In genomic region chr20:38338849-38339520, GRCh38 we compare ENCODE assay signal across 11 cellular contexts. TPM values are rescaled to one million over a fixed set of nuclear protein-coding genes. Genes with fewer than 3 reads are reported as not detected.
DNase-seq lines count a peak whose midpoint lies in the region; ATAC-seq and TF ChIP-seq lines count a peak whose summit lies in the region.
"Had no signal": no experiment of that assay in that cellular context is flagged by ENCODE, and none has a peak within 500 bp of the region (broad histone marks: within the 10 kb centered on the region; RNA-seq: fewer than 3 reads in every experiment).

No MANE protein-coding gene starts in this region.

- H3K9ac ChIP-seq in PC-3 (ENCODE audit: low read length) (no peak overlapping the region), fibroblast of lung (ENCODE audit: insufficient read depth, low read length) (no peak overlapping the region)

- POLR2A ChIA-PET in PC-3 (lab: Charles Lee; ENCODE audit: unreplicated experiment): no interaction called here

- H3K9me3 Mint-ChIP-seq in nephron progenitor cell: peaks cover 8% of the 10 kb centered on the region

- H3K27me3 ChIP-seq in PC-3 (ENCODE audit: low read length): no peaks in the 10 kb centered on the region
- H3K27me3 ChIP-seq in fibroblast of lung (ENCODE audit: control insufficient read depth, insufficient read depth, low read length): peaks cover 8% of the 10 kb centered on the region

- TF ChIP-seq CTCF in PC-3 (conservative IDR thresholded peaks at IDR 0.05; ENCODE audit: low read depth, low read length) (peak; percentile 57), fibroblast of lung (conservative IDR thresholded peaks at IDR 0.05 in 1 of 2, IDR thresholded peaks at IDR 0.05 in 1 of 2; ENCODE audit: low read depth in 1 of 2, low read length in 2 of 2) (peak; percentile 10 to 22), nephron progenitor cell (IDR thresholded peaks at IDR 0.05) (peak; percentile 11)

- H2AFZ ChIP-seq in PC-3 (ENCODE audit: low read length) (no peak overlapping the region), fibroblast of lung (ENCODE audit: low read length) (no peak overlapping the region)

- H3K4me2 ChIP-seq in PC-3 (ENCODE audit: low read length) (no peak overlapping the region), fibroblast of lung (ENCODE audit: extremely low read depth, insufficient read depth, low read length) (no peak overlapping the region)

- H3K27ac ChIP-seq in PC-3 (ENCODE audit: low read length) (no peak overlapping the region), fibroblast of lung (ENCODE audit: insufficient read depth, low read length) (no peak overlapping the region)

- no TSS peak for BruUV-seq in PC-3 (replicated peaks; lab: Mats Ljungman, UMichigan)

- H4K20me1 ChIP-seq in PC-3 (ENCODE audit: low read length) (no peaks in the 10 kb centered on the region), fibroblast of lung (ENCODE audit: control insufficient read depth, extremely low read depth, insufficient read depth, low read length) (no peaks in the 10 kb centered on the region)

- DNase-seq in HPDE6-E6E7 (ENCODE audit: extremely low spot score) (peak; percentile 64), PC-3 (peak; percentile 59), fibroblast of lung (ENCODE audit: low read depth in 2 of 2) (peak in 1 of 2 donors; percentile 21), nephron progenitor cell (no peak), C1 segment of cervical spinal cord (lab: John Stamatoyannopoulos, UW) (no peak)
- DNase-seq: activated CD8-positive, alpha-beta T cell treated with anti-CD3 and anti-CD28 coated beads for 36 hours; GF-D8 had no signal

- H3K4me3 ChIP-seq in PC-3 (ENCODE audit: low read length) (no peak overlapping the region), fibroblast of lung (replicated peaks in 1 of 4; ENCODE audit: control extremely low read depth in 1 of 4, insufficient read depth in 1 of 4, low read depth in 3 of 4, low read length in 4 of 4) (no peak overlapping the region)

- intact Hi-C loops in PC-3 (cut with micrococcal nuclease): loop anchor here (1.0 kb wide), 1 partner anchor 69 kb away; no protein-coding TSS in a partner anchor

- H3K36me3 ChIP-seq in PC-3 (ENCODE audit: low read depth, low read length): no peaks in the 10 kb centered on the region
- no peaks in the 10 kb centered on the region for H3K36me3 ChIP-seq in fibroblast of lung (ENCODE audit: control insufficient read depth, insufficient read depth, low read length)

- no peaks in the 10 kb centered on the region for H3K9me2 ChIP-seq in PC-3 (replicated peaks; ENCODE audit: low read length)

- CTCF ChIA-PET in PC-3 (lab: Charles Lee): interaction anchor here (1.5 kb wide), 1 partner anchor 70 kb away, joined by 9 read pairs; no protein-coding TSS in a partner anchor

- no peaks in the 10 kb centered on the region for H3K79me2 ChIP-seq in PC-3 (ENCODE audit: low read length)
- no peaks in the 10 kb centered on the region for H3K79me2 ChIP-seq in fibroblast of lung (ENCODE audit: control insufficient read depth, insufficient read depth, low read length)

- H3F3A ChIP-seq in PC-3 (ENCODE audit: low read length, unreplicated experiment): no peaks in the 10 kb centered on the region

- H3K4me1 Mint-ChIP-seq in nephron progenitor cell: peaks cover 36% of the 10 kb centered on the region

- H3K9me3 ChIP-seq in PC-3 (ENCODE audit: low read length) (peaks cover 4% of the 10 kb centered on the region; the same call in 1 of the 2 replicates), fibroblast of lung (ENCODE audit: control insufficient read depth, insufficient read depth, low read depth, low read length) (no peaks in the 10 kb centered on the region)

- H3K4me1 ChIP-seq in PC-3 (ENCODE audit: insufficient read depth, low read length) (no peaks in the 10 kb centered on the region), fibroblast of lung (ENCODE audit: control insufficient read depth, extremely low read depth, insufficient read depth, low read length) (no peaks in the 10 kb centered on the region)

- H3K27me3 Mint-ChIP-seq in nephron progenitor cell (ENCODE audit: low read depth, poor library complexity): peaks cover 10% of the 10 kb centered on the region

- no peak overlapping the region for H3K27ac Mint-ChIP-seq in nephron progenitor cell
- H3K27ac Mint-ChIP-seq: activated CD8-positive, alpha-beta T cell treated with anti-CD3 and anti-CD28 coated beads for 36 hours had no signal

- ATAC-seq in PC-3 (peak; percentile 55; the same call in 1 of the 2 replicates), GM21737 (IDR thresholded peaks at IDR 0.05; ENCODE audit: unreplicated experiment) (no peak), HG03442 (IDR thresholded peaks at IDR 0.05; ENCODE audit: unreplicated experiment) (no peak), HG02970 (IDR thresholded peaks at IDR 0.05; ENCODE audit: low FRiP score, unreplicated experiment) (no peak)
- ATAC-seq: activated CD8-positive, alpha-beta T cell treated with anti-CD3 and anti-CD28 coated beads for 36 hours had no signal

- H3K36me3 Mint-ChIP-seq in nephron progenitor cell (ENCODE audit: low read depth): no peaks in the 10 kb centered on the region

- H3K4me3 Mint-ChIP-seq in nephron progenitor cell: no peak overlapping the region
- H3K4me3 Mint-ChIP-seq: activated CD8-positive, alpha-beta T cell treated with anti-CD3 and anti-CD28 coated beads for 36 hours had no signal

RNA-seq across cellular contexts. Expression of gene LBP, which starts 7.3 kb away (rescaled TPM):
- total RNA-seq in PC-3 (2014; rRNA removed) (not detected in 2 replicates), fibroblast of lung (under 0.01 and 0.17 TPM in 2 replicates)
- polyA plus RNA-seq in fibroblast of lung: 0.08 TPM in 1 of 2 replicates, not detected in the other
- polyA plus RNA-seq in fibroblast of lung (2012): not detected in 2 replicates
- not detected in 2 replicates for polyA minus RNA-seq in fibroblast of lung (ENCODE audit: low replicate concordance)
- total RNA-seq: activated CD8-positive, alpha-beta T cell treated with anti-CD3 and anti-CD28 coated beads for 36 hours had no signal

RNA-seq across cellular contexts. Expression of gene BPI, which starts 35.0 kb away (rescaled TPM):
- not detected in 2 replicates for total RNA-seq in PC-3 (2014; rRNA removed)
- total RNA-seq in fibroblast of lung: not detected in 2 replicates
- 0.10 TPM in 1 of 2 replicates, not detected in the other for polyA plus RNA-seq in fibroblast of lung
- polyA plus RNA-seq in fibroblast of lung (2012): not detected in 2 replicates
- polyA minus RNA-seq in fibroblast of lung (ENCODE audit: low replicate concordance): not detected in 2 replicates
- total RNA-seq: activated CD8-positive, alpha-beta T cell treated with anti-CD3 and anti-CD28 coated beads for 36 hours; pulmonary artery endothelial cell had no signal

Comparison
In these comparisons a context has a peak if more than half of its experiments do, and no peak if none do; other contexts are left out.
1. DNase-seq: peak in HPDE6-E6E7 (single experiment) and PC-3 (single experiment); none in nephron progenitor cell (single experiment) and C1 segment of cervical spinal cord (0 of 14).
2. Peak in every context shown above with its lines, with median percentiles within 50 percentile points of each other: CTCF ChIP-seq.